8 cellular contexts compared by ENCODE assay signal in the genomic region with DNA sequence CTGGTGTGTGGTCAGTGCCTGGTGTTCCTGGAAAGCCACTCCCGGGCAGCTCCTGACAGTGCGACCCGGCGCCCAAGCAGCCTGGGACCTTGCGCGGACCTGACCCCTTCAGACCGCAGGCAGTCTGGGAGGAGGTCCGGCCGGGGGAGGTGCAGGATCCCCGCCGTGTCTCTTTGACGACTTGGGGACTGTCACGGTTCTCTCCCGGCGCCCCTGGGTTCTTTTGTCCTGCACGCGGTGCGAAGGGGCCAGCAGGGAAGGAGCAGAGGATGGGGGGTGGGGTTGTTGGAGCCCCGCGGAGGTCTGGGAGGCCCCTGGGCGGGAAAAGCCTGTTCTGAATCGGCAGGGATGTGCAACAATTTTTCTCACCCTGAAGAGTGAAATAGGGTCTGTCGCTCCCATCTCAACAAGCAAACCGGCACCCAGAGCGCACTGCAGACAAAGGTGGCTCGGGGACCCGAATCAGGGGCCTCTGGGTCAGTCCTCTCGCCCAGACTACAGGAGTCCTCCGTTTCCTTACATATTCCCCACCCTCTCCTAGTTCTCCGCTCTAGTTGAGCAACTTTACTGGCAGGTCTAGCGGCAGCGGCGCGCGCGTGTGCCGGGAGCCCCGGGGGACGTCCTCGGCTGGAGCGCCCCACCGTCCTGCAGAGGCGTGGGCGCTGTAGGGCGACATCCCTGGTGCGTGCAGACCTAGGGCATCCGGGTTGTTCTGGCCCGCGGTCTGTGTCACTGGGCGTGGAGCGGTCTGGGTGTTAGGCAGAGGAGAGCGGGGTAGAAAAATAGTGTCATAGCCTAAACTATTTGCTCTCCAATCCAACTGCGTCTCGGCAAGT.
DNase-seq lines count a peak whose midpoint lies in the region; ATAC-seq and TF ChIP-seq lines count a peak whose summit lies in the region.

No MANE protein-coding gene starts in this region.

- ATAC-seq in HG02571 (IDR thresholded peaks at IDR 0.05; ENCODE audit: unreplicated experiment) (peak; percentile 45), GM18867 (IDR thresholded peaks at IDR 0.05; ENCODE audit: unreplicated experiment) (no peak)

- in situ Hi-C loops in astrocyte of the spinal cord (cut with HindIII; ENCODE audit: low sequenced_read_pairs), result no loop called here

- peaks cover 44% of the 10 kb centered on the region for H3K4me1 ChIP-seq in iPS-20b (ENCODE audit: insufficient read depth, low read length)

- no peaks in the 10 kb centered on the region for H3K27me3 ChIP-seq in iPS-20b (ENCODE audit: insufficient read depth, low read length)

- no peaks in the 10 kb centered on the region for H3K9me3 ChIP-seq in iPS-20b (ENCODE audit: insufficient read depth, low read depth, low read length)

- DNase-seq in activated T-cell treated with anti-CD3 and anti-CD28 coated beads for 48 hours (ENCODE audit: low read depth) (peak; percentile 21), activated T-cell treated with anti-CD3 and anti-CD28 coated beads for 4 hours (no peak), NCI-H2227 treated with DMSO at 0.1 percent for 48 hours (lab: John Stamatoyannopoulos, UW) (peak; percentile 30), astrocyte of the spinal cord (ENCODE audit: low read depth, low spot score) (peak; percentile 22)

- H3K4me3 ChIP-seq in astrocyte of the spinal cord (ENCODE audit: low read depth, low read length), result peak overlapping the region; percentile 85
- H3K4me3 ChIP-seq in iPS-20b (ENCODE audit: low read length), result peak overlapping the region; percentile 82
- peak overlapping the region; percentile 31 to 52 (median 42) for H3K4me3 ChIP-seq in skin epidermis

- H3K27ac ChIP-seq in iPS-20b (ENCODE audit: low read length), result peak overlapping the region; percentile 54
- peak overlapping the region in 20 of 21 experiments; percentile 19 to 87 (median 71) for H3K27ac ChIP-seq in skin epidermis

- H3K36me3 ChIP-seq in iPS-20b (ENCODE audit: insufficient read depth, low read depth, low read length), result peaks cover 7% of the 10 kb centered on the region; the same call in 1 of the 2 replicates

- no peak for TF ChIP-seq CTCF in astrocyte of the spinal cord (IDR thresholded peaks at IDR 0.05; ENCODE audit: low read depth, low read length)

- H3K9ac ChIP-seq in iPS-20b (ENCODE audit: low read depth, low read length), result peak overlapping the region; percentile 91
